In the genomic region with DNA sequence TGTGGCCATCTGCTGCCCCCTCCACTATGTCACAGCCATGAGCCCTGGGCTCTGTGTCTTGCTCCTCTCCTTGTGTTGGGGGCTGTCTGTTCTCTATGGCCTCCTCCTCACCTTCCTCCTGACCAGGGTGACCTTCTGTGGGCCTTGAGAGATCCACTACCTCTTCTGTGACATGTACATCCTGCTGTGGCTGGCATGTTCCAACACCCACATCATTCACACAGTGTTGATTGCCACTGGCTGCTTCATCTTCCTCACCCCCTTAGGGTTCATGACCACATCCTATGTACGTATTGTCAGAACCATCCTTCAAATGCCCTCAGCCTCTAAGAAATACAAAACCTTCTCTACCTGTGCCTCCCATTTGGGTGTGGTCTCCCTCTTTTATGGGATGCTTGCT, we compare ENCODE assay signal across 6 cellular contexts. TPM values are rescaled to one million over a fixed set of nuclear protein-coding genes. Genes with fewer than 3 reads are reported as not detected.
"Had no signal": no experiment of that assay in that cellular context is flagged by ENCODE, and none has a peak within 500 bp of the region (broad histone marks: within the 10 kb centered on the region; RNA-seq: fewer than 3 reads in every experiment).

No MANE protein-coding gene starts in this region.

RNA-seq across cellular contexts. Expression of a gene that starts 33.6 kb away (rescaled TPM):
- total RNA-seq: HepG2, HT-29, HT1080, IMR-90, K562 had no signal
- polyA plus RNA-seq: HepG2, IgD-negative memory B cell, IMR-90, K562 had no signal

RNA-seq across cellular contexts. Expression of a gene that starts 43.7 kb away (rescaled TPM):
- total RNA-seq: HepG2, HT-29, HT1080, IMR-90, K562 had no signal
- polyA plus RNA-seq: HepG2, IgD-negative memory B cell, IMR-90, K562 had no signal

RNA-seq across cellular contexts. Expression of a gene that starts 57.1 kb away (rescaled TPM):
- total RNA-seq: HepG2, HT-29, HT1080, IMR-90, K562 had no signal
- polyA plus RNA-seq: HepG2, IMR-90, K562 had no signal
